In the genomic region with DNA sequence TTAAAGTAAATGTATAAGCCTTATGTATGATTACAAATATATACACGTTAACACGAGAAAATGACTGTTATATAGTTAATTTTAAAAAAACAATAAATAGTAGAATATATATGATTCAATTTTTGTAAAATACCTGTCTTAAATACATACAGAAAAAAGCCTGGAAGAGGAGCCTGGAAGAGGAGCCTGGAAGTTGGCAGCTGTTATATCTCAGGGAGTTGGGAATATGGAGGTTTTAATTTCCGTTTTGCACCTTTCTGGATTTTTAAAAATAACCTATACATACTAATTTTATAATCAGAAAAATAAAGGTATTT, we compare ENCODE assay signal across 8 cellular contexts.
DNase-seq lines count a peak whose midpoint lies in the region; ATAC-seq and TF ChIP-seq lines count a peak whose summit lies in the region.
"Had no signal": no experiment of that assay in that cellular context is flagged by ENCODE, and none has a peak within 500 bp of the region (broad histone marks: within the 10 kb centered on the region; RNA-seq: fewer than 3 reads in every experiment).

No MANE protein-coding gene starts in this region.

- no peak for ATAC-seq in HG02642 (IDR thresholded peaks at IDR 0.05; ENCODE audit: poor library complexity, unreplicated experiment)
- ATAC-seq in esophagus mucosa = no peak

- no peak overlapping the region for H3K56ac ChIP-seq in mesendoderm (ENCODE audit: low read length)

- DNase-seq in HFFc6 = no peak
- no peak for DNase-seq in mesendoderm
- no peak for DNase-seq in GM13977 (ENCODE audit: low spot score)

- peaks cover 5% of the 10 kb centered on the region; the same call in 1 of the 2 replicates for H3K4me1 Mint-ChIP-seq in HFFc6 (ENCODE audit: low read depth)

- H3K27ac ChIP-seq in VCaP = no peak overlapping the region
- H3K27ac ChIP-seq in neural cell (ENCODE audit: low read length) = no peak overlapping the region
- H3K27ac ChIP-seq in mesendoderm (ENCODE audit: low read depth, low read length) = no peak overlapping the region
- H3K27ac ChIP-seq: BLaER1 treated with 17β-estradiol and CSF1 and Interleukin-3, amounts not matched to agents 10 nM and 100 nM had no signal

- H3K4me3 ChIP-seq in neural cell (ENCODE audit: low read length) (no peak overlapping the region), mesendoderm (ENCODE audit: low read length) (no peak overlapping the region)
- H3K4me3 ChIP-seq: BLaER1 treated with 17β-estradiol and CSF1 and Interleukin-3, amounts not matched to agents 10 nM and 100 nM had no signal

- TF ChIP-seq EP300 in neural cell (conservative IDR thresholded peaks at IDR 0.05; ENCODE audit: poor library complexity, severe bottlenecking) = no peak

- H2BK120ac ChIP-seq in mesendoderm (ENCODE audit: low read depth, low read length) = no peak overlapping the region

- H3K23ac ChIP-seq in mesendoderm (ENCODE audit: low read length) = no peak overlapping the region

- no peaks in the 10 kb centered on the region for H3K4me1 ChIP-seq in mesendoderm (ENCODE audit: control insufficient read depth, low read depth, low read length)

- H3K27me3 ChIP-seq in neural cell (ENCODE audit: insufficient read depth, low read depth, low read length) (no peaks in the 10 kb centered on the region), mesendoderm (ENCODE audit: insufficient read depth, low read length, poor library complexity) (no peaks in the 10 kb centered on the region)
- H3K27me3 ChIP-seq: BLaER1 treated with 17β-estradiol and CSF1 and Interleukin-3, amounts not matched to agents 10 nM and 100 nM had no signal

- no peak overlapping the region for H4K8ac ChIP-seq in mesendoderm (ENCODE audit: low read depth, low read length)

- no peak overlapping the region for H2BK15ac ChIP-seq in mesendoderm (replicated peaks; ENCODE audit: low read depth)

- H3K4ac ChIP-seq in mesendoderm (ENCODE audit: low read depth, low read length) = no peak overlapping the region

- no peak overlapping the region for H2AK5ac ChIP-seq in mesendoderm (ENCODE audit: low read length)

- no peak overlapping the region for H2AFZ ChIP-seq in neural cell (ENCODE audit: low read depth, low read length)

- peaks cover 11% of the 10 kb centered on the region for H3K27me3 Mint-ChIP-seq in HFFc6 (ENCODE audit: insufficient read depth)

- TF ChIP-seq CTCF in HFFc6 (IDR thresholded peaks at IDR 0.05) (peak; percentile 37), VCaP (conservative IDR thresholded peaks at IDR 0.05) (peak; percentile 40), neural cell (IDR thresholded peaks at IDR 0.05; ENCODE audit: poor library complexity, severe bottlenecking) (peak; percentile 14), GM13977 (IDR thresholded peaks at IDR 0.05; ENCODE audit: extremely low read depth, insufficient read depth, missing control alignments) (no peak)

- no peak for TF ChIP-seq RAD21 in neural cell (conservative IDR thresholded peaks at IDR 0.05)

- H4K5ac ChIP-seq in mesendoderm (ENCODE audit: low read length) = no peak overlapping the region

- no peaks in the 10 kb centered on the region for H3F3A ChIP-seq in neural cell (ENCODE audit: insufficient read depth, low read length, poor library complexity, severe bottlenecking)

- H2BK5ac ChIP-seq in mesendoderm (ENCODE audit: low read length) = no peak overlapping the region

- no peaks in the 10 kb centered on the region for H3K79me2 ChIP-seq in neural cell (replicated peaks; ENCODE audit: insufficient read depth, low read length)
- no peaks in the 10 kb centered on the region for H3K79me2 ChIP-seq in mesendoderm (ENCODE audit: control insufficient read depth, insufficient read depth, low read length)

- no peak overlapping the region for H3K4me2 ChIP-seq in neural cell (ENCODE audit: low read length)
- no peak overlapping the region for H3K4me2 ChIP-seq in mesendoderm (ENCODE audit: low read length)
- H3K4me2 ChIP-seq: BLaER1 treated with 17β-estradiol and CSF1 and Interleukin-3, amounts not matched to agents 10 nM and 100 nM had no signal

- WGBS in mesendoderm (ENCODE audit: extremely low coverage, insufficient coverage, low lambda C conversion rate) = no CpG with 5 or more reads among the region's 3 CpGs

- no peaks in the 10 kb centered on the region for H3K36me3 ChIP-seq in neural cell (ENCODE audit: insufficient read depth, low read length)
- H3K36me3 ChIP-seq in mesendoderm (ENCODE audit: control insufficient read depth, insufficient read depth, low read length) = no peaks in the 10 kb centered on the region
- H3K36me3 ChIP-seq: BLaER1 treated with 17β-estradiol and CSF1 and Interleukin-3, amounts not matched to agents 10 nM and 100 nM had no signal

- no peaks in the 10 kb centered on the region for H3K9me3 ChIP-seq in neural cell (ENCODE audit: low read length)

- no peaks in the 10 kb centered on the region for H3K36me3 Mint-ChIP-seq in HFFc6 (ENCODE audit: low read depth)

- no peaks in the 10 kb centered on the region for H3K79me1 ChIP-seq in mesendoderm (ENCODE audit: low read length)

- H3K9ac ChIP-seq in neural cell (ENCODE audit: low read length) (no peak overlapping the region), mesendoderm (ENCODE audit: low read length) (no peak overlapping the region)
- H3K9ac ChIP-seq: BLaER1 treated with 17β-estradiol and CSF1 and Interleukin-3, amounts not matched to agents 10 nM and 100 nM had no signal

- H3K18ac ChIP-seq in mesendoderm (ENCODE audit: low read length) = no peak overlapping the region

- in situ Hi-C loops in GM13977 (cut with MboI; ENCODE audit: low pct_unique_long_range_greater_than_20kb, low sequenced_read_pairs, unreplicated experiment) = no loop called here

- H3K27ac Mint-ChIP-seq in HFFc6 = no peak overlapping the region

- no peaks in the 10 kb centered on the region for H3K9me3 Mint-ChIP-seq in HFFc6

- no peak overlapping the region for H3K4me3 Mint-ChIP-seq in HFFc6

- no peaks in the 10 kb centered on the region for H4K20me1 ChIP-seq in neural cell (ENCODE audit: insufficient read depth)
- H4K20me1 ChIP-seq: BLaER1 treated with 17β-estradiol and CSF1 and Interleukin-3, amounts not matched to agents 10 nM and 100 nM had no signal

- no peaks in the 10 kb centered on the region for H3K9me2 ChIP-seq in neural cell (ENCODE audit: insufficient read depth, low read length)

TF ChIP-seq in neural cell, 6 proteins besides CTCF, POLR2A, EP300 and RAD21:
- TF ChIP-seq SMC3 (conservative IDR thresholded peaks at IDR 0.05; ENCODE audit: poor library complexity) = no peak
- TF ChIP-seq POLR2AphosphoS5 (IDR thresholded peaks at IDR 0.05) = no peak
- TF ChIP-seq MXI1 (conservative IDR thresholded peaks at IDR 0.05; ENCODE audit: poor library complexity, severe bottlenecking) = no peak
- TF ChIP-seq TAF1 (IDR thresholded peaks at IDR 0.05; ENCODE audit: low read depth) = no peak
- TF ChIP-seq, protein P1, sequence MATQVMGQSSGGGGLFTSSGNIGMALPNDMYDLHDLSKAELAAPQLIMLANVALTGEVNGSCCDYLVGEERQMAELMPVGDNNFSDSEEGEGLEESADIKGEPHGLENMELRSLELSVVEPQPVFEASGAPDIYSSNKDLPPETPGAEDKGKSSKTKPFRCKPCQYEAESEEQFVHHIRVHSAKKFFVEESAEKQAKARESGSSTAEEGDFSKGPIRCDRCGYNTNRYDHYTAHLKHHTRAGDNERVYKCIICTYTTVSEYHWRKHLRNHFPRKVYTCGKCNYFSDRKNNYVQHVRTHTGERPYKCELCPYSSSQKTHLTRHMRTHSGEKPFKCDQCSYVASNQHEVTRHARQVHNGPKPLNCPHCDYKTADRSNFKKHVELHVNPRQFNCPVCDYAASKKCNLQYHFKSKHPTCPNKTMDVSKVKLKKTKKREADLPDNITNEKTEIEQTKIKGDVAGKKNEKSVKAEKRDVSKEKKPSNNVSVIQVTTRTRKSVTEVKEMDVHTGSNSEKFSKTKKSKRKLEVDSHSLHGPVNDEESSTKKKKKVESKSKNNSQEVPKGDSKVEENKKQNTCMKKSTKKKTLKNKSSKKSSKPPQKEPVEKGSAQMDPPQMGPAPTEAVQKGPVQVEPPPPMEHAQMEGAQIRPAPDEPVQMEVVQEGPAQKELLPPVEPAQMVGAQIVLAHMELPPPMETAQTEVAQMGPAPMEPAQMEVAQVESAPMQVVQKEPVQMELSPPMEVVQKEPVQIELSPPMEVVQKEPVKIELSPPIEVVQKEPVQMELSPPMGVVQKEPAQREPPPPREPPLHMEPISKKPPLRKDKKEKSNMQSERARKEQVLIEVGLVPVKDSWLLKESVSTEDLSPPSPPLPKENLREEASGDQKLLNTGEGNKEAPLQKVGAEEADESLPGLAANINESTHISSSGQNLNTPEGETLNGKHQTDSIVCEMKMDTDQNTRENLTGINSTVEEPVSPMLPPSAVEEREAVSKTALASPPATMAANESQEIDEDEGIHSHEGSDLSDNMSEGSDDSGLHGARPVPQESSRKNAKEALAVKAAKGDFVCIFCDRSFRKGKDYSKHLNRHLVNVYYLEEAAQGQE (IDR thresholded peaks at IDR 0.05; ENCODE audit: borderline replicate concordance) = no peak
- TF ChIP-seq EZH2 (IDR thresholded peaks at IDR 0.05; ENCODE audit: borderline replicate concordance, insufficient read depth, low read length, poor library complexity, severe bottlenecking) = no peak
TF ChIP-seq in neural cell: peak in this region for 0.
